Comparison of ENCODE assay signal across 14 cellular contexts in genomic region chr1:232435746-232436145, GRCh38.
DNase-seq lines count a peak whose midpoint lies in the region; ATAC-seq and TF ChIP-seq lines count a peak whose summit lies in the region.
"Had no signal": no experiment of that assay in that cellular context is flagged by ENCODE, and none has a peak within 500 bp of the region (broad histone marks: within the 10 kb centered on the region; RNA-seq: fewer than 3 reads in every experiment).

No MANE protein-coding gene starts in this region.

- H3K4me1 ChIP-seq in left lung, result peaks cover 6 to 9% of the 10 kb centered on the region in 2 donors
- H3K4me1 ChIP-seq in thyroid gland, result peaks cover 6 to 9% of the 10 kb centered on the region in 2 donors

- TF ChIP-seq POLR2A in thyroid gland (IDR thresholded peaks at IDR 0.05), result no peak

- TF ChIP-seq CTCF in left lung (IDR thresholded peaks at IDR 0.05) (no peak), thyroid gland (IDR thresholded peaks at IDR 0.05) (no peak)

- H3K9me3 ChIP-seq in left lung, result no peaks in the 10 kb centered on the region
- no peaks in the 10 kb centered on the region for H3K9me3 ChIP-seq in thyroid gland

- 9 to 14% methylated on average over 3 of the region's 3 CpGs for WGBS in thyroid gland, 2 donors

- DNase-seq in DMS79 treated with DMSO at 0.1 percent for 48 hours (lab: John Stamatoyannopoulos, UW), result peak; percentile 46
- no peak for DNase-seq in DMS79 (lab: John Stamatoyannopoulos, UW)
- DNase-seq in fibroblast of gingiva (ENCODE audit: low read depth), result peak; percentile 78
- no peak for DNase-seq in left lung
- peak; percentile 48 to 49 for DNase-seq in thyroid gland
- no peak for DNase-seq in NCI-H1694 (lab: John Stamatoyannopoulos, UW)
- no peak for DNase-seq in activated CD8-positive, alpha-beta memory T cell treated with anti-CD3 and anti-CD28 coated beads for 24 hours
- DNase-seq: CD4-positive, CD25-positive, alpha-beta regulatory T cell; HCEC 1CT; NCI-H1092 had no signal

- H3K36me3 ChIP-seq in left lung, result peaks cover 0 to 63% of the 10 kb centered on the region in 2 donors
- peaks cover 2 to 15% of the 10 kb centered on the region in 2 donors for H3K36me3 ChIP-seq in thyroid gland

- ATAC-seq in left lung (peak; percentile 52), HG03135 (IDR thresholded peaks at IDR 0.05; ENCODE audit: unreplicated experiment) (no peak)
- ATAC-seq: activated CD4-positive, CD25-positive, alpha-beta regulatory T cell treated with anti-CD3 and anti-CD28 coated beads, Interleukin-2, amount 50 U/mL, for 24 hours; GM12878 had no signal

- H3K27ac ChIP-seq in left lung (no peak overlapping the region), thyroid gland (no peak overlapping the region)
- H3K27ac ChIP-seq: 22Rv1 had no signal

- no peaks in the 10 kb centered on the region for H3K27me3 ChIP-seq in left lung
- H3K27me3 ChIP-seq in thyroid gland, result no peaks in the 10 kb centered on the region

- intact Hi-C loops in left lung (cut with DNase I), result no loop called here
- intact Hi-C loops in thyroid gland (cut with DNase I), result no loop called here

- H3K4me3 ChIP-seq in left lung (no peak overlapping the region), thyroid gland (replicated peaks in 1 of 3) (no peak overlapping the region)
- H3K4me3 ChIP-seq: GM12878 had no signal

Comparison
In these comparisons a context has a peak if more than half of its experiments do, and no peak if none do; other contexts are left out.
1. DNase-seq: peak in DMS79 treated with DMSO at 0.1 percent for 48 hours (single experiment), fibroblast of gingiva (single experiment) and thyroid gland (2 of 2); none in DMS79 (single experiment), left lung (0 of 2), NCI-H1694 (single experiment) and activated CD8-positive, alpha-beta memory T cell treated with anti-CD3 and anti-CD28 coated beads for 24 hours (single experiment).